8 cellular contexts compared by ENCODE assay signal in genomic region chr10:14878266-14879054, GRCh38. TPM values are rescaled to one million over a fixed set of nuclear protein-coding genes. Genes with fewer than 3 reads are reported as not detected.
DNase-seq lines count a peak whose midpoint lies in the region; ATAC-seq and TF ChIP-seq lines count a peak whose summit lies in the region.

A gene with protein sequence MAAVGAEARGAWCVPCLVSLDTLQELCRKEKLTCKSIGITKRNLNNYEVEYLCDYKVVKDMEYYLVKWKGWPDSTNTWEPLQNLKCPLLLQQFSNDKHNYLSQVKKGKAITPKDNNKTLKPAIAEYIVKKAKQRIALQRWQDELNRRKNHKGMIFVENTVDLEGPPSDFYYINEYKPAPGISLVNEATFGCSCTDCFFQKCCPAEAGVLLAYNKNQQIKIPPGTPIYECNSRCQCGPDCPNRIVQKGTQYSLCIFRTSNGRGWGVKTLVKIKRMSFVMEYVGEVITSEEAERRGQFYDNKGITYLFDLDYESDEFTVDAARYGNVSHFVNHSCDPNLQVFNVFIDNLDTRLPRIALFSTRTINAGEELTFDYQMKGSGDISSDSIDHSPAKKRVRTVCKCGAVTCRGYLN (plus strand): TSS chr10:14878866. CDS start chr10:14878889, 23 bp downstream.

- no peaks in the 10 kb centered on the region for H3K27me3 ChIP-seq in PC-3 (ENCODE audit: low read length)

- TF ChIP-seq CTCF in PC-3 (conservative IDR thresholded peaks at IDR 0.05; ENCODE audit: low read depth, low read length) = no peak

- peak; percentile 32 for DNase-seq in DMS153 treated with DMSO at 0.1 percent for 48 hours (lab: John Stamatoyannopoulos, UW; ENCODE audit: unreplicated experiment)
- DNase-seq in Jurkat, Clone E6-1 (ENCODE audit: low read depth, low spot score) = peak; percentile 87
- peak; percentile 86 for DNase-seq in PC-3
- DNase-seq in activated T-cell treated with anti-CD3 and anti-CD28 coated beads for 48 hours (ENCODE audit: low read depth) = peak; percentile 97
- DNase-seq in epithelial cell of prostate (ENCODE audit: low read depth, low spot score) = peak; percentile 60
- peak; percentile 96 for DNase-seq in mucosa of gallbladder (ENCODE audit: low spot score)
- DNase-seq in stimulated activated CD8-positive, alpha-beta memory T cell treated with anti-CD3 and anti-CD28 coated beads, Interleukin-4, amount 100 ng/mL, for 24 hours (ENCODE audit: low read depth) = peak; percentile 91

- BruUV-seq in PC-3 (replicated peaks; lab: Mats Ljungman, UMichigan) = TSS peak; percentile 68

- peak within 1 kb of the TSS; percentile 92 for H3K4me3 ChIP-seq in Jurkat, Clone E6-1 (ENCODE audit: low read length)
- H3K4me3 ChIP-seq in PC-3 (ENCODE audit: low read length) = peak within 1 kb of the TSS; percentile 86

- peaks cover 10% of the 10 kb centered on the region; the same call in 1 of the 2 replicates for H4K20me1 ChIP-seq in PC-3 (ENCODE audit: low read length)

- H2AFZ ChIP-seq in PC-3 (ENCODE audit: low read length) = peak within 1 kb of the TSS; percentile 75

- no peaks in the 10 kb centered on the region for H3K9me2 ChIP-seq in PC-3 (replicated peaks; ENCODE audit: low read length)

- peaks cover 20% of the 10 kb centered on the region for H3K4me1 ChIP-seq in PC-3 (ENCODE audit: insufficient read depth, low read length)

- no peaks in the 10 kb centered on the region for H3F3A ChIP-seq in PC-3 (ENCODE audit: low read length, unreplicated experiment)

- no peaks in the 10 kb centered on the region for H3K9me3 ChIP-seq in PC-3 (ENCODE audit: low read length)

- peaks cover 64% of the 10 kb centered on the region for H3K79me2 ChIP-seq in PC-3 (ENCODE audit: low read length)

- peak within 1 kb of the TSS; percentile 98 for H3K9ac ChIP-seq in PC-3 (ENCODE audit: low read length)

- POLR2A ChIA-PET in PC-3 (lab: Charles Lee; ENCODE audit: unreplicated experiment) = interaction anchor here (0.6 kb wide), 1 partner anchor 75 kb away, joined by 5 read pairs; no protein-coding TSS in a partner anchor

- no peaks in the 10 kb centered on the region for H3K36me3 ChIP-seq in PC-3 (ENCODE audit: low read depth, low read length)

- intact Hi-C loops in PC-3 (cut with micrococcal nuclease) = no loop called here

- H3K4me2 ChIP-seq in PC-3 (ENCODE audit: low read length) = peak within 1 kb of the TSS; percentile 94

- H3K27ac ChIP-seq in PC-3 (ENCODE audit: low read length) = peak within 1 kb of the TSS; percentile 87
- peak within 1 kb of the TSS; percentile 90 for H3K27ac ChIP-seq in epithelial cell of prostate

- peak; percentile 87 for ATAC-seq in GM21717 (IDR thresholded peaks at IDR 0.05; ENCODE audit: unreplicated experiment)
- peak; percentile 86 for ATAC-seq in PC-3

- CTCF ChIA-PET in PC-3 (lab: Charles Lee) = interaction anchor here (0.6 kb wide), 1 partner anchor 11 kb away, joined by 4 read pairs; no protein-coding TSS in a partner anchor

RNA-seq across cellular contexts. Expression of the gene that starts here (rescaled TPM):
- polyA plus RNA-seq in Jurkat, Clone E6-1 (2012; ENCODE audit: insufficient read depth, insufficient read length) = 38.4 TPM
- total RNA-seq in PC-3 (2014; rRNA removed) (6.4 and 6.9 TPM in 2 replicates), mucosa of gallbladder (5.9 TPM)

Comparison
In these comparisons a context has a peak if more than half of its experiments do, and no peak if none do; other contexts are left out.
1. Peak in every context shown above with its lines: DNase-seq, ATAC-seq, H3K4me3 ChIP-seq and H3K27ac ChIP-seq.
2. DNase-seq: peak in every context shown above with its lines; median percentile 97 in activated T-cell treated with anti-CD3 and anti-CD28 coated beads for 48 hours; 96 in mucosa of gallbladder; 91 in stimulated activated CD8-positive, alpha-beta memory T cell treated with anti-CD3 and anti-CD28 coated beads, Interleukin-4, amount 100 ng/mL, for 24 hours; 87 in Jurkat, Clone E6-1; 86 in PC-3; 60 in epithelial cell of prostate; 32 in DMS153 treated with DMSO at 0.1 percent for 48 hours.